Comparison of ENCODE assay signal across 15 cellular contexts in the genomic region with DNA sequence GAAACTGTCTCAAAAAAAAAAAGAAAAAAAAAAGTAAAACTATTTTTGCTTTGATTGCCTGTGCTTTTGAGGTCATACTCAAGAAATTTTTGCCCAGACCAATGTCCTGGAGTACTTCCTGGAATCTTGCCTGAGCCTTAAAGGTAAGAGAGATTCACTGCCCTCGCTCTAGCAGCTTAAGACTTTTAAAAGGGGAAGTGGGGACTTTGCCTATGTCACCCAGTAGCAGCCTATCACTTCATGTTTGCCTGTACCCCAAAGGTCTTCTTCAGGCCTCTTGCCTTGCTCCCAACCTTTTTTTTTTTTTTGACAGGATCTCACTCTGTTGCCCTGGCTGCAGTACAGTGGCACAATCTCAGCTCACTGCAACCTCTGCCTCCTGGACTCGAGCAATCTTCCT. TPM values are rescaled to one million over a fixed set of nuclear protein-coding genes. Genes with fewer than 3 reads are reported as not detected.
A peak's percentile ranks its signal among the peaks of the same experiment; 100 is the strongest.
DNase-seq lines count a peak whose midpoint lies in the region; ATAC-seq and TF ChIP-seq lines count a peak whose summit lies in the region.
"Had no signal": no experiment of that assay in that cellular context is flagged by ENCODE, and none has a peak within 500 bp of the region (broad histone marks: within the 10 kb centered on the region; RNA-seq: fewer than 3 reads in every experiment).

No MANE protein-coding gene starts in this region.

- H2AFZ ChIP-seq in OCI-LY7 (ENCODE audit: low read length) (no peak overlapping the region), GM23248 (no peak overlapping the region)

- H3K79me2 ChIP-seq in OCI-LY7 (ENCODE audit: insufficient read depth, low read depth, low read length), result no peaks in the 10 kb centered on the region
- no peaks in the 10 kb centered on the region for H3K79me2 ChIP-seq in GM23248 (ENCODE audit: insufficient read depth)

- peaks cover 61% of the 10 kb centered on the region for H3K36me3 ChIP-seq in OCI-LY7 (ENCODE audit: insufficient read depth, low read length)
- peaks cover 13% of the 10 kb centered on the region for H3K36me3 ChIP-seq in GM23248 (ENCODE audit: low read depth)

- no peaks in the 10 kb centered on the region for H3K9me3 Mint-ChIP-seq in memory B cell
- H3K9me3 Mint-ChIP-seq: CD8-positive, alpha-beta memory T cell had no signal

- H3K4me2 ChIP-seq in OCI-LY7 (ENCODE audit: low read length), result no peak overlapping the region
- H3K4me2 ChIP-seq in GM23248 (ENCODE audit: unreplicated experiment), result no peak overlapping the region

- in situ Hi-C loops in KBM-7 (cut with MboI; ENCODE audit: low pct_unique_long_range_greater_than_20kb, low sequenced_read_pairs) (no loop called here), GM23248 (cut with MboI) (no loop called here)

- H3K27ac ChIP-seq in OCI-LY7 (ENCODE audit: low read depth, low read length, poor library complexity, severe bottlenecking) (no peak overlapping the region), GM23248 (no peak overlapping the region)
- H3K27ac ChIP-seq: SK-N-MC had no signal

- DNase-seq in GM10248 (ENCODE audit: extremely low spot score) (peak; percentile 26), KBM-7 (peak; percentile 28), OCI-LY7 (ENCODE audit: low spot score) (peak; percentile 10), memory B cell (ENCODE audit: low spot score in 2 of 2) (peak in 1 of 2 donors; percentile 18), GM23248 (no peak), Right ventricle myocardium inferior (ENCODE audit: missing footprints) (no peak)
- DNase-seq: CD8-positive, alpha-beta memory T cell; NCI-H1417; NCI-H1930; NCI-H510A; PC-3; T-helper 2 cell had no signal

- WGBS in GM23248 (ENCODE audit: low coverage in 1 of 2, low lambda C conversion rate in 2 of 2, missing lambda C conversion rate in 2 of 2), 2 experiments, result 93 to 98% methylated on average over 2 of the region's 2 CpGs

- intact Hi-C loops in OCI-LY7 (cut with micrococcal nuclease; ENCODE audit: unreplicated experiment) (no loop called here), Right ventricle myocardium inferior (cut with DNase I) (no loop called here)

- CTCF ChIA-PET in GM10248 (lab: Yijun Ruan, JAX), result interaction anchor here (2.8 kb wide), 1 partner anchor 11 kb away, joined by 7 read pairs; no protein-coding TSS in a partner anchor
- CTCF ChIA-PET in OCI-LY7 (lab: Charles Lee; ENCODE audit: unreplicated experiment), result no interaction called here

- no TSS peak for BruUV-seq in OCI-LY7 (replicated peaks; lab: Mats Ljungman, UMichigan)

- H3K4me3 Mint-ChIP-seq in memory B cell, result no peak overlapping the region
- H3K4me3 Mint-ChIP-seq: CD8-positive, alpha-beta memory T cell had no signal

- H3K9me3 ChIP-seq in OCI-LY7 (ENCODE audit: low read length), result no peaks in the 10 kb centered on the region
- H3K9me3 ChIP-seq in GM23248 (ENCODE audit: low read depth), result no peaks in the 10 kb centered on the region

- no peaks in the 10 kb centered on the region for H3K27me3 ChIP-seq in GM23248 (replicated peaks; ENCODE audit: insufficient read depth)

- ATAC-seq in memory B cell (ENCODE audit: low read depth) (peak; percentile 98), HG03432 (IDR thresholded peaks at IDR 0.05; ENCODE audit: unreplicated experiment) (no peak), Right ventricle myocardium inferior (no peak)
- ATAC-seq: HCT116, PC-3 had no signal

- no peak overlapping the region for H3K4me3 ChIP-seq in OCI-LY7 (ENCODE audit: low read depth, low read length, poor library complexity, severe bottlenecking)
- no peak overlapping the region for H3K4me3 ChIP-seq in GM23248
- H3K4me3 ChIP-seq: SK-N-MC had no signal

- H3K4me1 Mint-ChIP-seq in memory B cell, result no peaks in the 10 kb centered on the region
- H3K4me1 Mint-ChIP-seq: CD8-positive, alpha-beta memory T cell had no signal

- H3K4me1 ChIP-seq in OCI-LY7 (ENCODE audit: insufficient read depth, low read length, poor library complexity, severe bottlenecking), result no peaks in the 10 kb centered on the region
- H3K4me1 ChIP-seq in GM23248 (ENCODE audit: insufficient read depth), result no peaks in the 10 kb centered on the region

- peaks cover 17% of the 10 kb centered on the region for H3K36me3 Mint-ChIP-seq in memory B cell

- no peaks in the 10 kb centered on the region for H3F3A ChIP-seq in GM23248 (ENCODE audit: insufficient read depth)

- H3K9me2 ChIP-seq in OCI-LY7 (ENCODE audit: insufficient read depth, low read length) (no peaks in the 10 kb centered on the region), GM23248 (ENCODE audit: insufficient read depth) (no peaks in the 10 kb centered on the region)

- no peak overlapping the region for H3K9ac ChIP-seq in GM23248

- POLR2A ChIA-PET in GM10248 (lab: Yijun Ruan, JAX), result no interaction called here
- POLR2A ChIA-PET in OCI-LY7 (lab: Charles Lee), result interaction anchor here (0.7 to 1.7 kb wide), 3 partner anchors 15 to 179 kb away, joined by 3 to 4 read pairs (median 3); no protein-coding TSS in a partner anchor

- H4K20me1 ChIP-seq in OCI-LY7 (ENCODE audit: insufficient read depth, low read length), result no peaks in the 10 kb centered on the region
- no peaks in the 10 kb centered on the region for H4K20me1 ChIP-seq in GM23248 (ENCODE audit: insufficient read depth)

- no peak for TF ChIP-seq CTCF in GM10248 (IDR thresholded peaks at IDR 0.05; ENCODE audit: control extremely low read depth, extremely low read depth, low read depth, missing control alignments)
- TF ChIP-seq CTCF in OCI-LY7 (conservative IDR thresholded peaks at IDR 0.05; ENCODE audit: low read length), result no peak

- no peaks in the 10 kb centered on the region for H3K27me3 Mint-ChIP-seq in memory B cell
- H3K27me3 Mint-ChIP-seq: CD8-positive, alpha-beta memory T cell had no signal

- no peak overlapping the region for H3K27ac Mint-ChIP-seq in memory B cell
- H3K27ac Mint-ChIP-seq: CD8-positive, alpha-beta memory T cell had no signal

RNA-seq across cellular contexts. Expression of a gene that starts 18.9 kb away (rescaled TPM):
- 11.5 and 15.4 TPM in 2 replicates for total RNA-seq in OCI-LY7 (2014; rRNA removed; shearing (Covaris generic))
- total RNA-seq in OCI-LY7 (2022) (30.3 and 32.1 TPM in 2 replicates), Right ventricle myocardium inferior (47.5 TPM)
- total RNA-seq in GM23248 (2014; rRNA removed; shearing (Covaris generic)), result 31.9 and 32.6 TPM in 2 replicates
- polyA plus RNA-seq in GM23248 (2016; fragmentation: Nextera tagmentation; extraction: Ambion mirVana), result 48.3 and 54.3 TPM in 2 replicates

Comparison
In these comparisons a context has a peak if more than half of its experiments do, and no peak if none do; other contexts are left out.
1. DNase-seq: peak in GM10248 (single experiment), KBM-7 (single experiment) and OCI-LY7 (single experiment); none in GM23248 (single experiment) and Right ventricle myocardium inferior (single experiment).